In the genomic region with DNA sequence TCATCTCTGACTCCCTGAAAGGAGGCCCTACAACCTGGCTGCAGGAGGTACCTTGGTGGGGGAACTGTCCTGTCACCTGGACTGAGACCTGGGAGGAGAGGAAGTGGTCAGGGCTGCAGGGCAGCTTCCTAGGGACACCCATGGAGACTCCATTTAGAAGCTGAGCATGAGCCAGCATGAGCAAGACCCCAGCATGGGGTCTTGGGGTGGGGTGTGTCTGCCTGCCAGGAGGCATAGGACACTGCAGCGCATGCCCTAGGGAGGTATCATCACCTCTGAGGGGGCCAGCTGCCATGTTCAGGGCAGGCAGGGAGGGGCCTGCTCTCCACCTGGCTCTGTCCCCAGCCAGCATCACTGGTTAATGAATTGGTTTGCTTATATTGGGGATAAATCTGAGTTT, we compare ENCODE assay signal across 11 cellular contexts.
"Had no signal": no experiment of that assay in that cellular context is flagged by ENCODE, and none has a peak within 500 bp of the region (broad histone marks: within the 10 kb centered on the region; RNA-seq: fewer than 3 reads in every experiment).

No MANE protein-coding gene starts in this region.

- FAIRE-seq: H54, HepG2 had no signal

- H2AFZ ChIP-seq: GM23248 had no signal

- H3K4me3 Mint-ChIP-seq: H9, HFFc6, IgD-negative memory B cell had no signal

- H3K4me3 ChIP-seq: GM23248 had no signal

- H3K9ac ChIP-seq: GM23248, KMS-11 had no signal

- H3K9me3 Mint-ChIP-seq: H9, HFFc6, IgD-negative memory B cell had no signal

- ATAC-seq: HepG2 had no signal

- H3K4me2 ChIP-seq: KMS-11 had no signal

- H3K27ac ChIP-seq: GM23248, HL-60, KMS-11 had no signal

- DNase-seq: GM23248, GOT3, H9, HCEC 1CT, HFFc6, KBM-7 had no signal

- H3K36me3 Mint-ChIP-seq: IgD-negative memory B cell had no signal

- H3K4me1 Mint-ChIP-seq: IgD-negative memory B cell had no signal

- H3K27ac Mint-ChIP-seq: HFFc6 had no signal
